In the genomic region with DNA sequence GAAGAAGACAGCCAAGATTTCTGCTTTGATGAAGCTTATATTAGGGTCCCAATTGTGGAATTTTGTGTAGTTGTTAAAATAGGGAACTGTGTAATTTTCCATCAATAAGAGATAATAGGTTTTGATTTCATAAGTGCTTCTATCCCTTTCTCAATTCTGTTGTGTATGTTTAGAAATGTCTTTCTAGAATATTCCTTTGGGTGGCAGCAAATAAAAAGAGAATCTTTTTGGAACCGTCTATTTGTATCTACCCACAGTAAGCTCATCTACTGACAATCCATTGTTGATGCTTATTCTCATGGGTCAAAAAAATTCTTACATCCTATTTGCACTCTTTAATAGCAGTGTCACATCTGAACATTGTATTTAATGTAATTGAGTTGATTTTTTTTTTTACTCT, we compare ENCODE assay signal across 9 cellular contexts.
DNase-seq lines count a peak whose midpoint lies in the region; ATAC-seq, FAIRE-seq and TF ChIP-seq lines count a peak whose summit lies in the region.
"Had no signal": no experiment of that assay in that cellular context is flagged by ENCODE, and none has a peak within 500 bp of the region (broad histone marks: within the 10 kb centered on the region; RNA-seq: fewer than 3 reads in every experiment).

No MANE protein-coding gene starts in this region.

- WGBS in testis, 2 donors: 27 to 43% methylated on average over 1 of the region's 1 CpG

- no peaks in the 10 kb centered on the region for H3K79me2 ChIP-seq in DOHH2 (ENCODE audit: control insufficient read depth, low read length)

- DNase-seq in HFFc6 (peak; percentile 13), NCI-H526 treated with DMSO at 0.1 percent for 48 hours (lab: John Stamatoyannopoulos, UW) (peak; percentile 11), coronary artery (ENCODE audit: low spot score) (no peak), AG20443 (ENCODE audit: low spot score) (no peak), testis (no peak)

- TF ChIP-seq POLR2A in testis (IDR thresholded peaks at IDR 0.05): no peak

- TF ChIP-seq CTCF in DOHH2 (IDR thresholded peaks at IDR 0.05; ENCODE audit: low read depth, low read length, poor library complexity, severe bottlenecking): peak; percentile 52
- peak; percentile 56; the same call in 1 of the 2 replicates for TF ChIP-seq CTCF in HFFc6 (IDR thresholded peaks at IDR 0.05)
- TF ChIP-seq CTCF in coronary artery (IDR thresholded peaks at IDR 0.05): no peak
- no peak for TF ChIP-seq CTCF in testis (IDR thresholded peaks at IDR 0.05)

- no peak overlapping the region for H3K4me3 ChIP-seq in DOHH2 (ENCODE audit: low read length)
- H3K4me3 ChIP-seq in coronary artery: no peak overlapping the region
- H3K4me3 ChIP-seq in testis: no peak overlapping the region
- H3K4me3 ChIP-seq: cardiac muscle cell had no signal

- H3K27me3 ChIP-seq in DOHH2 (ENCODE audit: control insufficient read depth, low read length) (no peaks in the 10 kb centered on the region), testis (no peaks in the 10 kb centered on the region)
- H3K27me3 ChIP-seq: cardiac muscle cell had no signal

- no peaks in the 10 kb centered on the region for H3K4me1 Mint-ChIP-seq in HFFc6 (ENCODE audit: low read depth)

- H3K4me3 Mint-ChIP-seq in HFFc6: no peak overlapping the region

- H3K9me2 ChIP-seq in DOHH2 (replicated peaks; ENCODE audit: control insufficient read depth, low read length): no peaks in the 10 kb centered on the region

- no peak for ATAC-seq in GM18498 (IDR thresholded peaks at IDR 0.05; ENCODE audit: unreplicated experiment)

- H3K4me2 ChIP-seq in DOHH2 (ENCODE audit: low read length): no peak overlapping the region

- H3K9me3 Mint-ChIP-seq in HFFc6: no peaks in the 10 kb centered on the region

- H3K27ac Mint-ChIP-seq in HFFc6: no peak overlapping the region

- no peaks in the 10 kb centered on the region for H3K36me3 Mint-ChIP-seq in HFFc6 (ENCODE audit: low read depth)

- H3K27me3 Mint-ChIP-seq in HFFc6 (ENCODE audit: insufficient read depth): peaks cover 6% of the 10 kb centered on the region; the same call in 1 of the 2 replicates

- no peaks in the 10 kb centered on the region for H4K20me1 ChIP-seq in DOHH2 (ENCODE audit: control insufficient read depth, insufficient read depth, low read depth, low read length)

- intact Hi-C loops in testis (cut with DNase I; ENCODE audit: low total_unique reads): loop anchor here (10.0 kb wide), 1 partner anchor 1179 kb away; no protein-coding TSS in a partner anchor

- no peak overlapping the region for H3K27ac ChIP-seq in DOHH2 (ENCODE audit: low read depth, low read length)
- no peak overlapping the region for H3K27ac ChIP-seq in coronary artery
- no peak overlapping the region for H3K27ac ChIP-seq in testis
- H3K27ac ChIP-seq: cardiac muscle cell had no signal

- H3K9me3 ChIP-seq in DOHH2 (ENCODE audit: control insufficient read depth, insufficient read depth, low read length) (0 out of 2 replicates have a peak, but pooled peaks cover 2% of the 10 kb centered on the region), testis (no peaks in the 10 kb centered on the region)

- peak; percentile 60 for FAIRE-seq in islet of Langerhans (lab: Jason Lieb, UNC)

- H3K4me1 ChIP-seq in DOHH2 (ENCODE audit: control insufficient read depth, low read length) (peaks cover 40% of the 10 kb centered on the region), testis (no peaks in the 10 kb centered on the region)

- H3F3A ChIP-seq in DOHH2 (ENCODE audit: control insufficient read depth, insufficient read depth): peaks cover 12% of the 10 kb centered on the region; the same call in 1 of the 2 replicates

- H3K36me3 ChIP-seq in DOHH2 (ENCODE audit: control insufficient read depth, low read length): peaks cover 4% of the 10 kb centered on the region; the same call in 1 of the 2 replicates
- no peaks in the 10 kb centered on the region for H3K36me3 ChIP-seq in testis (ENCODE audit: low read depth, missing control alignments)
- H3K36me3 ChIP-seq: cardiac muscle cell had no signal

Comparison
In these comparisons a context has a peak if more than half of its experiments do, and no peak if none do; other contexts are left out.
1. CTCF ChIP-seq: peak in DOHH2 (single experiment) and HFFc6 (single experiment); none in coronary artery (single experiment) and testis (0 of 3).
2. DNase-seq: peak in HFFc6 (single experiment) and NCI-H526 treated with DMSO at 0.1 percent for 48 hours (single experiment); none in coronary artery (single experiment), AG20443 (single experiment) and testis (single experiment).